Comparison of ENCODE assay signal across 14 cellular contexts in the genomic region with DNA sequence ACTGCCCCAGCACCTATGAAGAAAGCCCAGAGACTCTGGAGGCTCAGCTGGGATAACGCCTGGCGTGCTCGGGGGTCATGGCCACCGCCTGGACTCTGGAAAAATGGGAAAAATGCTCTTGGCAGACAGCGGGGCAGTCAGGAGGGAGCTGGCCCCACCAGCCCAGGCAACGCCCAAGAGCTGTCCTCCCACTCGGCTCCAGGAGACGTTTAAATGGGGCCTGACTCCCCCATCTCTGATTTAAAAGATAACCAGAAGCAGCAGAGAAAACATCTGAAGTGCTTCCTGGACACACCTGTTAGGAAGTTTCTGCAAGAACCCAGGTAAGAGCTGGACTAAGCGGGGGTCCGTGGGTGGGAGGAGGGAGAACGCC.
A peak's percentile ranks its signal among the peaks of the same experiment; 100 is the strongest.
DNase-seq lines count a peak whose midpoint lies in the region; ATAC-seq and TF ChIP-seq lines count a peak whose summit lies in the region.
"Had no signal": no experiment of that assay in that cellular context is flagged by ENCODE, and none has a peak within 500 bp of the region (broad histone marks: within the 10 kb centered on the region; RNA-seq: fewer than 3 reads in every experiment).

No MANE protein-coding gene starts in this region.

- no peaks in the 10 kb centered on the region for H3K9me3 ChIP-seq in CD8-positive, alpha-beta memory T cell (ENCODE audit: low read length)
- H3K9me3 ChIP-seq in RWPE2 (ENCODE audit: severe bottlenecking), result no peaks in the 10 kb centered on the region

- no peaks in the 10 kb centered on the region for H3K36me3 ChIP-seq in CD8-positive, alpha-beta memory T cell (ENCODE audit: insufficient read depth, low read length)
- no peaks in the 10 kb centered on the region for H3K36me3 ChIP-seq in RWPE2 (ENCODE audit: low read depth)

- POLR2A ChIA-PET in CD8-positive, alpha-beta memory T cell (lab: Charles Lee), result no interaction called here

- no peaks in the 10 kb centered on the region for H3K4me1 Mint-ChIP-seq in CD8-positive, alpha-beta memory T cell
- H3K4me1 Mint-ChIP-seq: CD14-positive monocyte had no signal

- no peaks in the 10 kb centered on the region for H3K4me1 ChIP-seq in CD8-positive, alpha-beta memory T cell (ENCODE audit: insufficient read depth, low read length)
- H3K4me1 ChIP-seq in RWPE2 (ENCODE audit: insufficient read depth, poor library complexity, severe bottlenecking), result peaks cover 12% of the 10 kb centered on the region

- no peaks in the 10 kb centered on the region for H3K27me3 ChIP-seq in CD8-positive, alpha-beta memory T cell (ENCODE audit: insufficient read depth, low read length, poor library complexity, severe bottlenecking)
- H3K27me3 ChIP-seq in RWPE2 (ENCODE audit: insufficient read depth, poor library complexity, severe bottlenecking), result no peaks in the 10 kb centered on the region

- no peak overlapping the region for H3K4me3 Mint-ChIP-seq in CD8-positive, alpha-beta memory T cell
- H3K4me3 Mint-ChIP-seq: activated naive CD8-positive, alpha-beta T cell treated with anti-CD3 and anti-CD28 coated beads, Interleukin-2, amount 50 U/mL, for 24 hours; WTC11 had no signal

- H3K4me3 ChIP-seq in CD8-positive, alpha-beta memory T cell (ENCODE audit: low read length), result no peak overlapping the region
- H3K4me3 ChIP-seq in RWPE2 (ENCODE audit: severe bottlenecking), result no peak overlapping the region
- H3K4me3 ChIP-seq in retinal pigment epithelial cell (ENCODE audit: low read length), result peak overlapping the region; percentile 56

- no peak for ATAC-seq in RWPE2 (ENCODE audit: low read depth)
- ATAC-seq in GM18502 (IDR thresholded peaks at IDR 0.05; ENCODE audit: poor library complexity, unreplicated experiment), result no peak
- ATAC-seq: activated naive CD8-positive, alpha-beta T cell treated with anti-CD3 and anti-CD28 coated beads, Interleukin-2, amount 50 U/mL, for 24 hours had no signal

- no peak for DNase-seq in CD8-positive, alpha-beta memory T cell
- DNase-seq in RWPE2 (ENCODE audit: low spot score) (no peak), left kidney (ENCODE audit: low read depth, low spot score) (peak; percentile 66), retinal pigment epithelial cell (ENCODE audit: low read depth) (no peak), NK-92 (lab: John Stamatoyannopoulos, UW; ENCODE audit: unreplicated experiment) (no peak), NAMALWA (ENCODE audit: low spot score) (no peak), ACHN (no peak)
- DNase-seq: activated naive CD8-positive, alpha-beta T cell treated with anti-CD3 and anti-CD28 coated beads, Interleukin-2, amount 50 U/mL, for 24 hours; right cardiac atrium; stimulated activated naive CD4-positive, alpha-beta T cell treated with Interleukin-2 at 50 U/mL for 16 hours had no signal

- no peaks in the 10 kb centered on the region for H3K9me3 Mint-ChIP-seq in CD8-positive, alpha-beta memory T cell
- H3K9me3 Mint-ChIP-seq: activated naive CD8-positive, alpha-beta T cell treated with anti-CD3 and anti-CD28 coated beads, Interleukin-2, amount 50 U/mL, for 24 hours had no signal

- TF ChIP-seq CTCF in RWPE2 (IDR thresholded peaks at IDR 0.05; ENCODE audit: poor library complexity, severe bottlenecking), result no peak
- TF ChIP-seq CTCF in retinal pigment epithelial cell (conservative IDR thresholded peaks at IDR 0.05; ENCODE audit: low read depth, low read length), result no peak

- peaks cover 3 to 17% of the 10 kb centered on the region in 2 donors for H3K27me3 Mint-ChIP-seq in CD8-positive, alpha-beta memory T cell

- no peak overlapping the region for H3K27ac Mint-ChIP-seq in CD8-positive, alpha-beta memory T cell
- H3K27ac Mint-ChIP-seq: activated naive CD8-positive, alpha-beta T cell treated with anti-CD3 and anti-CD28 coated beads, Interleukin-2, amount 50 U/mL, for 24 hours; WTC11 had no signal

- peak overlapping the region; percentile 16 for H3K27ac ChIP-seq in CD8-positive, alpha-beta memory T cell (ENCODE audit: low read depth, low read length)
- H3K27ac ChIP-seq in RWPE2 (ENCODE audit: poor library complexity, severe bottlenecking), result peak overlapping the region; percentile 49
- H3K27ac ChIP-seq: HL-60 had no signal

- CTCF ChIA-PET in CD8-positive, alpha-beta memory T cell (lab: Charles Lee), result interaction anchor here (2.1 to 2.3 kb wide), 2 partner anchors 8 to 131 kb away, joined by 8 to 9 read pairs; no protein-coding TSS in a partner anchor

- H3K36me3 Mint-ChIP-seq in CD8-positive, alpha-beta memory T cell, result no peaks in the 10 kb centered on the region
- H3K36me3 Mint-ChIP-seq: CD14-positive monocyte, WTC11 had no signal

- in situ Hi-C loops in ACHN (cut with HindIII; ENCODE audit: low pct_ligation_motif_present, low pct_unique_long_range_greater_than_20kb, low sequenced_read_pairs), result no loop called here
